Comparison of ENCODE assay signal across 8 cellular contexts in genomic region chr1:155050560-155051341, GRCh38. TPM values are rescaled to one million over a fixed set of nuclear protein-coding genes. Genes with fewer than 3 reads are reported as not detected.
DNase-seq lines count a peak whose midpoint lies in the region; ATAC-seq and TF ChIP-seq lines count a peak whose summit lies in the region.

Gene ADAM15, plus strand, starts transcription at chr1:155051316. Its CDS starts 71 bp downstream, at chr1:155051387.

- CTCF ChIA-PET in CD8-positive, alpha-beta memory T cell (lab: Charles Lee) = interaction anchor here (0.7 to 3.6 kb wide), 23 partner anchors 10 to 143 kb away, joined by 3 to 51 read pairs (median 4); partner anchors contain the start of genes FLAD1, KRTCAP2 and PMVK

- H3K27ac ChIP-seq in CD8-positive, alpha-beta memory T cell (ENCODE audit: low read depth, low read length) = peak within 1 kb of the TSS; percentile 46
- peak within 1 kb of the TSS; percentile 67 for H3K27ac ChIP-seq in HUES64 (ENCODE audit: low read depth, low read length)

- peak within 1 kb of the TSS; percentile 84 to 90 (median 86) for H3K4me3 Mint-ChIP-seq in CD8-positive, alpha-beta memory T cell
- H3K4me3 Mint-ChIP-seq in activated T-helper 2 cell treated with anti-CD3 and anti-CD28 coated beads, Interferon-gamma antibody, Interleukin-2, Interleukin-4, amounts not matched to agents 10 μg/mL and 5 μg/mL and 100 μg/mL, durations not matched to agents 14 hours and 24 hours and 36 hours (ENCODE audit: low read depth) = peak within 1 kb of the TSS; percentile 84
- H3K4me3 Mint-ChIP-seq in nephron = peak within 1 kb of the TSS; percentile 88 to 89 (median 88)
- peak within 1 kb of the TSS; percentile 85 for H3K4me3 Mint-ChIP-seq in stimulated activated naive CD8-positive, alpha-beta T cell treated with anti-CD3 and anti-CD28 coated beads, Interleukin-15, Interleukin-2, amounts not matched to agents 100 ng/mL and 50 ng/mL, for 24 hours

- WGBS in HUES64 = under 1% methylated on average over 99 of the region's 99 CpGs

- peaks cover 21% of the 10 kb centered on the region for H3K4me1 ChIP-seq in CD8-positive, alpha-beta memory T cell (ENCODE audit: insufficient read depth, low read length)
- H3K4me1 ChIP-seq in HUES64 (ENCODE audit: insufficient read depth, low read length) = peaks cover 14% of the 10 kb centered on the region

- no peaks in the 10 kb centered on the region for H3K36me3 ChIP-seq in CD8-positive, alpha-beta memory T cell (ENCODE audit: insufficient read depth, low read length)
- H3K36me3 ChIP-seq in HUES64 (ENCODE audit: insufficient read depth, low read length) = no peaks in the 10 kb centered on the region; the same call in 1 of the 2 replicates

- H3K4me3 ChIP-seq in CD8-positive, alpha-beta memory T cell (ENCODE audit: low read length) = peak within 1 kb of the TSS; percentile 67
- peak within 1 kb of the TSS; percentile 78 for H3K4me3 ChIP-seq in HUES64 (ENCODE audit: low read length)

- peaks cover 23 to 33% (median 23%) of the 10 kb centered on the region in 3 donors for H3K4me1 Mint-ChIP-seq in CD8-positive, alpha-beta memory T cell
- H3K4me1 Mint-ChIP-seq in activated T-helper 2 cell treated with anti-CD3 and anti-CD28 coated beads, Interferon-gamma antibody, Interleukin-2, Interleukin-4, amounts not matched to agents 10 μg/mL and 5 μg/mL and 100 μg/mL, durations not matched to agents 14 hours and 24 hours and 36 hours (ENCODE audit: low read depth) = peaks cover 24% of the 10 kb centered on the region
- H3K4me1 Mint-ChIP-seq in nephron = peaks cover 18% of the 10 kb centered on the region
- peaks cover 31% of the 10 kb centered on the region for H3K4me1 Mint-ChIP-seq in stimulated activated naive CD8-positive, alpha-beta T cell treated with anti-CD3 and anti-CD28 coated beads, Interleukin-15, Interleukin-2, amounts not matched to agents 100 ng/mL and 50 ng/mL, for 24 hours (ENCODE audit: low read depth)

- peak; percentile 46 for ATAC-seq in GM19467 (IDR thresholded peaks at IDR 0.05; ENCODE audit: unreplicated experiment)

- TF ChIP-seq CTCF in nephron (IDR thresholded peaks at IDR 0.05; ENCODE audit: unreplicated experiment in 3 of 3) = peak; percentile 78 to 96 (median 83)

- H3K27me3 Mint-ChIP-seq in CD8-positive, alpha-beta memory T cell = peaks cover 0 to 1% of the 10 kb centered on the region in 2 donors
- no peaks in the 10 kb centered on the region for H3K27me3 Mint-ChIP-seq in activated T-helper 2 cell treated with anti-CD3 and anti-CD28 coated beads, Interferon-gamma antibody, Interleukin-2, Interleukin-4, amounts not matched to agents 10 μg/mL and 5 μg/mL and 100 μg/mL, durations not matched to agents 14 hours and 24 hours and 36 hours (ENCODE audit: low read depth)
- peaks cover 8% of the 10 kb centered on the region for H3K27me3 Mint-ChIP-seq in nephron (ENCODE audit: low read depth)
- H3K27me3 Mint-ChIP-seq in stimulated activated naive CD8-positive, alpha-beta T cell treated with anti-CD3 and anti-CD28 coated beads, Interleukin-15, Interleukin-2, amounts not matched to agents 100 ng/mL and 50 ng/mL, for 24 hours = no peaks in the 10 kb centered on the region

- no peaks in the 10 kb centered on the region for H3K27me3 ChIP-seq in CD8-positive, alpha-beta memory T cell (ENCODE audit: insufficient read depth, low read length, poor library complexity, severe bottlenecking)
- peaks cover 20% of the 10 kb centered on the region for H3K27me3 ChIP-seq in HUES64 (ENCODE audit: insufficient read depth, low read length)

- peak; percentile 73 to 82 (median 77) for DNase-seq in CD8-positive, alpha-beta memory T cell
- DNase-seq in RPMI7951 (ENCODE audit: low read depth) = peak; percentile 65
- DNase-seq in activated T-helper 2 cell treated with anti-CD3 and anti-CD28 coated beads, Interferon-gamma antibody, Interleukin-2, Interleukin-4, amounts not matched to agents 10 μg/mL and 5 μg/mL and 100 μg/mL, durations not matched to agents 14 hours and 24 hours and 36 hours (ENCODE audit: low spot score) = peak; percentile 75
- peak; percentile 58 for DNase-seq in fibroblast of peridontal ligament (ENCODE audit: extremely low read depth)

- H3K27ac Mint-ChIP-seq in CD8-positive, alpha-beta memory T cell = peak within 1 kb of the TSS; percentile 50 to 96 (median 68)
- peak within 1 kb of the TSS; percentile 79 for H3K27ac Mint-ChIP-seq in activated T-helper 2 cell treated with anti-CD3 and anti-CD28 coated beads, Interferon-gamma antibody, Interleukin-2, Interleukin-4, amounts not matched to agents 10 μg/mL and 5 μg/mL and 100 μg/mL, durations not matched to agents 14 hours and 24 hours and 36 hours
- peak within 1 kb of the TSS; percentile 75 to 94 (median 91) for H3K27ac Mint-ChIP-seq in nephron
- H3K27ac Mint-ChIP-seq in stimulated activated naive CD8-positive, alpha-beta T cell treated with anti-CD3 and anti-CD28 coated beads, Interleukin-15, Interleukin-2, amounts not matched to agents 100 ng/mL and 50 ng/mL, for 24 hours = peak within 1 kb of the TSS; percentile 67

- peak within 1 kb of the TSS; percentile 64 for H3K9ac ChIP-seq in HUES64 (ENCODE audit: low read depth, low read length)

- H3K36me3 Mint-ChIP-seq in CD8-positive, alpha-beta memory T cell = peaks cover 0 to 2% (median 0%) of the 10 kb centered on the region in 3 donors
- peaks cover 4% of the 10 kb centered on the region for H3K36me3 Mint-ChIP-seq in activated T-helper 2 cell treated with anti-CD3 and anti-CD28 coated beads, Interferon-gamma antibody, Interleukin-2, Interleukin-4, amounts not matched to agents 10 μg/mL and 5 μg/mL and 100 μg/mL, durations not matched to agents 14 hours and 24 hours and 36 hours (ENCODE audit: low read depth)
- H3K36me3 Mint-ChIP-seq in nephron (ENCODE audit: low read depth) = no peaks in the 10 kb centered on the region
- no peaks in the 10 kb centered on the region for H3K36me3 Mint-ChIP-seq in stimulated activated naive CD8-positive, alpha-beta T cell treated with anti-CD3 and anti-CD28 coated beads, Interleukin-15, Interleukin-2, amounts not matched to agents 100 ng/mL and 50 ng/mL, for 24 hours (ENCODE audit: low read depth)

- no peaks in the 10 kb centered on the region for H3K9me3 ChIP-seq in CD8-positive, alpha-beta memory T cell (ENCODE audit: low read length)
- no peaks in the 10 kb centered on the region for H3K9me3 ChIP-seq in HUES64 (ENCODE audit: insufficient read depth, low read depth, low read length)

- no peaks in the 10 kb centered on the region for H3K9me3 Mint-ChIP-seq in CD8-positive, alpha-beta memory T cell
- H3K9me3 Mint-ChIP-seq in activated T-helper 2 cell treated with anti-CD3 and anti-CD28 coated beads, Interferon-gamma antibody, Interleukin-2, Interleukin-4, amounts not matched to agents 10 μg/mL and 5 μg/mL and 100 μg/mL, durations not matched to agents 14 hours and 24 hours and 36 hours = no peaks in the 10 kb centered on the region
- no peaks in the 10 kb centered on the region for H3K9me3 Mint-ChIP-seq in nephron
- H3K9me3 Mint-ChIP-seq in stimulated activated naive CD8-positive, alpha-beta T cell treated with anti-CD3 and anti-CD28 coated beads, Interleukin-15, Interleukin-2, amounts not matched to agents 100 ng/mL and 50 ng/mL, for 24 hours = no peaks in the 10 kb centered on the region

- POLR2A ChIA-PET in CD8-positive, alpha-beta memory T cell (lab: Charles Lee) = interaction anchor here (0.5 to 1.2 kb wide), 4 partner anchors 10 to 1396 kb away, joined by 4 to 5 read pairs (median 4); no protein-coding TSS in a partner anchor

- intact Hi-C loops in activated T-helper 2 cell treated with anti-CD3 and anti-CD28 coated beads, Interferon-gamma antibody, Interleukin-2, Interleukin-4, amounts not matched to agents 10 μg/mL and 5 μg/mL and 100 μg/mL, durations not matched to agents 14 hours and 24 hours and 36 hours (cut with micrococcal nuclease) = loop anchor here (1.0 kb wide), 2 partner anchors 13 to 34 kb away; partner anchors contain the start of gene EFNA4

RNA-seq across cellular contexts. Expression of gene ADAM15, which starts in this region (rescaled TPM):
- total RNA-seq in CD8-positive, alpha-beta memory T cell = 10 to 100 TPM; 34.5 to 36.9 TPM
- polyA plus RNA-seq in CD8-positive, alpha-beta memory T cell = 15.3 TPM
- polyA plus RNA-seq in HUES64 (2013, experiment 1 of 2) = 15.1 TPM
- polyA plus RNA-seq in HUES64 (2013, experiment 2 of 2) = 20.0 TPM
- total RNA-seq in RPMI7951 (2014; rRNA removed; shearing (Covaris generic)) = 30.6 and 31.8 TPM in 2 replicates
- 72.0 and 74.8 TPM in 2 replicates for total RNA-seq in activated T-helper 2 cell treated with anti-CD3 and anti-CD28 coated beads, Interferon-gamma antibody, Interleukin-2, Interleukin-4, amounts not matched to agents 10 μg/mL and 5 μg/mL and 100 μg/mL, durations not matched to agents 14 hours and 24 hours and 36 hours

Comparison
In these comparisons a context has a peak if more than half of its experiments do, and no peak if none do; other contexts are left out.
1. Peak in every context shown above with its lines: DNase-seq, ATAC-seq, H3K4me3 ChIP-seq and H3K27ac ChIP-seq.